In genomic region chr14:93903342-93904184, GRCh38 we compare ENCODE assay signal across 1 cellular context.
TF ChIP-seq lines count a peak whose summit lies in the region.

No MANE protein-coding gene starts in this region.

TF ChIP-seq in HEK293, 187 proteins besides CTCF, POLR2A, EP300 and RAD21 (continued from another document):
- no peak for TF ChIP-seq ZNF311 (tag by site-specific recombination; IDR thresholded peaks at IDR 0.05; ENCODE audit: borderline replicate concordance)
- no peak for TF ChIP-seq SP7 (tag by site-specific recombination; IDR thresholded peaks at IDR 0.05)
- peak; percentile 42; the same call in 1 of the 2 replicates for TF ChIP-seq ZNF654 (tag by site-specific recombination; IDR thresholded peaks at IDR 0.05; ENCODE audit: low read depth)
- TF ChIP-seq ZSCAN5A (tag by site-specific recombination; IDR thresholded peaks at IDR 0.05) = no peak
- TF ChIP-seq ZNF175 (tag by site-specific recombination; IDR thresholded peaks at IDR 0.05) = no peak
